ENCODE assay signal across 29 cellular contexts in genomic region chr22:40482886-40483285, GRCh38.
"Had no signal": no experiment of that assay in that cellular context is flagged by ENCODE, and none has a peak within 500 bp of the region (broad histone marks: within the 10 kb centered on the region; RNA-seq: fewer than 3 reads in every experiment).

No MANE protein-coding gene starts in this region.

- H3K9me3 ChIP-seq: colonic mucosa, esophagus squamous epithelium, heart right ventricle, left lung, lower lobe of right lung, mucosa of descending colon, ovary, right lobe of liver, testis, transverse colon, vagina had no signal

- H3K36me3 ChIP-seq: colonic mucosa, esophagus squamous epithelium, left lung, lower lobe of right lung, ovary, right lobe of liver, transverse colon, vagina had no signal

- FAIRE-seq: endothelial cell of umbilical vein had no signal

- DNase-seq: activated B cell treated with CpG ODN at 0.5 μM for 24 hours; activated CD8-positive, alpha-beta memory T cell treated with anti-CD3 and anti-CD28 coated beads, Interleukin-2, amount 10 ng/mL, durations not matched to agents 7 days and 5 days; activated CD8-positive, alpha-beta T cell treated with anti-CD3 and anti-CD28 coated beads, Interleukin-2, amount 10 ng/mL, durations not matched to agents 7 days and 5 days; activated naive CD4-positive, alpha-beta T cell; activated T-cell treated with anti-CD3 and anti-CD28 coated beads, Interleukin-2, amount 50 U/mL, for 72 hours; colonic mucosa; dorsolateral prefrontal cortex; effector memory CD8-positive, alpha-beta T cell; esophagus squamous epithelium; foreskin melanocyte; heart right ventricle; left lung; lower lobe of right lung; mucosa of descending colon; nephron progenitor cell; ovary; right lobe of liver; stimulated activated CD4-positive, alpha-beta T cell treated with anti-CD3 and anti-CD28 coated beads, Interleukin-12 subunit alpha, Interleukin-12 subunit beta, amount 100 ng/mL, for 4 hours; stimulated activated CD4-positive, alpha-beta T cell treated with anti-CD3 and anti-CD28 coated beads, Interleukin-4, amount 100 ng/mL, for 1 hour; stimulated activated naive CD8-positive, alpha-beta T cell treated with anti-CD3 and anti-CD28 coated beads, Interleukin-15, Interleukin-2, amounts not matched to agents 100 U/mL and 50 U/mL, for 24 hours; SW 1271; T-helper 17 cell; T1000; testis; transverse colon had no signal

- H3K27me3 ChIP-seq: colonic mucosa, dorsolateral prefrontal cortex, esophagus squamous epithelium, heart right ventricle, left lung, ovary, right lobe of liver, testis, transverse colon, vagina had no signal

- H3K4me3 ChIP-seq: colonic mucosa, dorsolateral prefrontal cortex, esophagus squamous epithelium, heart right ventricle, left lung, lower lobe of right lung, mucosa of descending colon, ovary, right lobe of liver, skin epidermis, testis, transverse colon, vagina had no signal

- H3K4me1 ChIP-seq: colonic mucosa, right lobe of liver had no signal

- ATAC-seq: activated CD8-positive, alpha-beta memory T cell treated with anti-CD3 and anti-CD28 coated beads, Interleukin-2, amount 10 ng/mL, durations not matched to agents 7 days and 5 days; activated CD8-positive, alpha-beta T cell treated with anti-CD3 and anti-CD28 coated beads, Interleukin-2, amount 10 ng/mL, durations not matched to agents 7 days and 5 days; activated naive CD4-positive, alpha-beta T cell treated with anti-CD3 and anti-CD28 coated beads, Interleukin-2, amount 50 U/mL, for 72 hours; activated T-cell treated with anti-CD3 and anti-CD28 coated beads, Interleukin-2, amount 50 U/mL, for 72 hours; effector memory CD8-positive, alpha-beta T cell; heart right ventricle; right lobe of liver; stimulated activated naive CD8-positive, alpha-beta T cell treated with anti-CD3 and anti-CD28 coated beads, Interleukin-15, Interleukin-2, amounts not matched to agents 100 U/mL and 50 U/mL, for 24 hours; T-helper 17 cell had no signal

- H3K27ac ChIP-seq: colonic mucosa, dorsolateral prefrontal cortex, heart right ventricle, left lung, lower lobe of right lung, ovary, right lobe of liver, testis, transverse colon, vagina had no signal
